In genomic region chr2:204126705-204127104, GRCh38 we compare ENCODE assay signal across 36 cellular contexts.
"Had no signal": no experiment of that assay in that cellular context is flagged by ENCODE, and none has a peak within 500 bp of the region (broad histone marks: within the 10 kb centered on the region; RNA-seq: fewer than 3 reads in every experiment).

No MANE protein-coding gene starts in this region.

- DNase-seq: activated effector memory CD4-positive, alpha-beta T cell treated with anti-CD3 and anti-CD28 coated beads, Interleukin-2, amount 50 U/mL, for 16 hours; activated effector memory CD4-positive, alpha-beta T cell treated with Interleukin-2 at 50 U/mL for 16 hours; activated gamma-delta T cell; activated gamma-delta T cell treated with Interleukin-2 at 50 U/mL for 16 hours; activated naive CD4-positive, alpha-beta T cell; activated naive CD4-positive, alpha-beta T cell treated with anti-CD3 and anti-CD28 coated beads, Interleukin-2, amount 10 ng/mL, durations not matched to agents 7 days and 5 days; activated naive CD4-positive, alpha-beta T cell treated with Interleukin-2 at 50 U/mL for 16 hours; activated naive CD8-positive, alpha-beta T cell treated with anti-CD3 and anti-CD28 coated beads for 36 hours; activated naive CD8-positive, alpha-beta T cell treated with anti-CD3 and anti-CD28 coated beads, Interleukin-2, amount 10 ng/mL, durations not matched to agents 7 days and 5 days; activated naive CD8-positive, alpha-beta T cell treated with anti-CD3 and anti-CD28 coated beads, Interleukin-2, amount 50 U/mL, for 24 hours; activated T-cell treated with anti-CD3 and anti-CD28 coated beads, Interleukin-2, amount 50 U/mL, for 1 hour; activated T-cell treated with anti-CD3 and anti-CD28 coated beads, Interleukin-2, amount 50 U/mL, for 24 hours; activated T-cell treated with anti-CD3 and anti-CD28 coated beads, Interleukin-2, amount 50 U/mL, for 4 hours; activated T-cell treated with anti-CD3 and anti-CD28 coated beads, Interleukin-2, amount 50 U/mL, for 48 hours; activated T-cell treated with anti-CD3 and anti-CD28 coated beads, Interleukin-2, amount 50 U/mL, for 72 hours; adrenal gland; amniotic stem cell; amygdala; anterior cingulate cortex; aorta; body of pancreas; brain microvascular endothelial cell; caudate nucleus; central memory CD4-positive, alpha-beta T cell; cerebellar nuclear complex had no signal

- H3K9me3 Mint-ChIP-seq: activated naive CD4-positive, alpha-beta T cell treated with anti-CD3 and anti-CD28 coated beads, Interleukin-2, amount 10 ng/mL, durations not matched to agents 7 days and 5 days; activated naive CD4-positive, alpha-beta T cell treated with anti-CD3 and anti-CD28 coated beads, Interleukin-2, amount 50 U/mL, for 24 hours; activated naive CD4-positive, alpha-beta T cell treated with anti-CD3 and anti-CD28 coated beads, Interleukin-2, amount 50 U/mL, for 72 hours; activated naive CD8-positive, alpha-beta T cell treated with anti-CD3 and anti-CD28 coated beads for 36 hours; activated naive CD8-positive, alpha-beta T cell treated with anti-CD3 and anti-CD28 coated beads, Interleukin-2, amount 10 ng/mL, durations not matched to agents 7 days and 5 days; activated naive CD8-positive, alpha-beta T cell treated with anti-CD3 and anti-CD28 coated beads, Interleukin-2, amount 50 U/mL, for 24 hours; activated T-cell treated with anti-CD3 and anti-CD28 coated beads, Interleukin-2, amount 50 U/mL, for 24 hours; activated T-cell treated with anti-CD3 and anti-CD28 coated beads, Interleukin-2, amount 50 U/mL, for 4 hours; activated T-cell treated with anti-CD3 and anti-CD28 coated beads, Interleukin-2, amount 50 U/mL, for 72 hours; activated T-helper 17 cell treated with anti-CD3 and anti-CD28 coated beads, Interleukin-2, amount 50 U/mL, for 72 hours; activated T-helper 2 cell treated with anti-CD3 and anti-CD28 coated beads, Interferon-gamma antibody, Interleukin-2, Interleukin-4, amounts not matched to agents 10 μg/mL and 5 μg/mL and 100 μg/mL, durations not matched to agents 14 hours and 24 hours and 36 hours; central memory CD8-positive, alpha-beta T cell had no signal

- H3K4me1 Mint-ChIP-seq: activated naive CD4-positive, alpha-beta T cell treated with anti-CD3 and anti-CD28 coated beads, Interleukin-2, amount 10 ng/mL, durations not matched to agents 7 days and 5 days; activated naive CD4-positive, alpha-beta T cell treated with anti-CD3 and anti-CD28 coated beads, Interleukin-2, amount 50 U/mL, for 24 hours; activated naive CD8-positive, alpha-beta T cell treated with anti-CD3 and anti-CD28 coated beads for 36 hours; activated naive CD8-positive, alpha-beta T cell treated with anti-CD3 and anti-CD28 coated beads, Interleukin-2, amount 10 ng/mL, durations not matched to agents 7 days and 5 days; activated naive CD8-positive, alpha-beta T cell treated with anti-CD3 and anti-CD28 coated beads, Interleukin-2, amount 50 U/mL, for 24 hours; central memory CD8-positive, alpha-beta T cell had no signal

- H3K4me1 ChIP-seq: adrenal gland, ascending aorta, body of pancreas, breast epithelium had no signal

- H3K9me3 ChIP-seq: adrenal gland, ascending aorta, body of pancreas, breast epithelium had no signal

- H3K36me3 ChIP-seq: adrenal gland, ascending aorta, brain microvascular endothelial cell, breast epithelium, cardiac muscle cell had no signal

- H3K4me3 Mint-ChIP-seq: activated naive CD4-positive, alpha-beta T cell treated with anti-CD3 and anti-CD28 coated beads, Interleukin-2, amount 10 ng/mL, durations not matched to agents 7 days and 5 days; activated naive CD4-positive, alpha-beta T cell treated with anti-CD3 and anti-CD28 coated beads, Interleukin-2, amount 50 U/mL, for 24 hours; activated naive CD8-positive, alpha-beta T cell; activated naive CD8-positive, alpha-beta T cell treated with anti-CD3 and anti-CD28 coated beads for 36 hours; activated naive CD8-positive, alpha-beta T cell treated with anti-CD3 and anti-CD28 coated beads, Interleukin-2, amount 10 ng/mL, durations not matched to agents 7 days and 5 days; activated naive CD8-positive, alpha-beta T cell treated with anti-CD3 and anti-CD28 coated beads, Interleukin-2, amount 50 U/mL, for 24 hours; activated T-cell treated with anti-CD3 and anti-CD28 coated beads, Interleukin-2, amount 50 U/mL, for 24 hours; activated T-cell treated with anti-CD3 and anti-CD28 coated beads, Interleukin-2, amount 50 U/mL, for 4 hours; activated T-cell treated with anti-CD3 and anti-CD28 coated beads, Interleukin-2, amount 50 U/mL, for 72 hours; activated T-helper 1 cell treated with anti-CD3 and anti-CD28 coated beads, Interleukin-12 subunit alpha, Interleukin-12 subunit beta, Interleukin-2, Interleukin-4 antibody, amounts not matched to agents 30 ng/mL and 10 ng/mL and 1 ng/mL, durations not matched to agents 14 hours and 24 hours and 36 hours; activated T-helper 17 cell treated with anti-CD3 and anti-CD28 coated beads, Interleukin-2, amount 50 U/mL, for 72 hours; brain; central memory CD8-positive, alpha-beta T cell had no signal

- H3K27me3 ChIP-seq: ascending aorta, body of pancreas, brain microvascular endothelial cell, breast epithelium, cardiac muscle cell had no signal

- H3K4me3 ChIP-seq: adrenal gland, ascending aorta, body of pancreas, breast epithelium, cardiac muscle cell had no signal

- H3K27ac ChIP-seq: adrenal gland, ascending aorta, body of pancreas, brain microvascular endothelial cell, breast epithelium, cardiac muscle cell had no signal

- H3K36me3 Mint-ChIP-seq: activated naive CD4-positive, alpha-beta T cell treated with anti-CD3 and anti-CD28 coated beads, Interleukin-2, amount 10 ng/mL, durations not matched to agents 7 days and 5 days; activated naive CD4-positive, alpha-beta T cell treated with anti-CD3 and anti-CD28 coated beads, Interleukin-2, amount 50 U/mL, for 24 hours; activated naive CD4-positive, alpha-beta T cell treated with anti-CD3 and anti-CD28 coated beads, Interleukin-2, amount 50 U/mL, for 72 hours; activated naive CD8-positive, alpha-beta T cell; activated naive CD8-positive, alpha-beta T cell treated with anti-CD3 and anti-CD28 coated beads for 36 hours; activated naive CD8-positive, alpha-beta T cell treated with anti-CD3 and anti-CD28 coated beads, Interleukin-2, amount 10 ng/mL, durations not matched to agents 7 days and 5 days; brain had no signal

- H3K27me3 Mint-ChIP-seq: activated naive CD8-positive, alpha-beta T cell had no signal

- H3K27ac Mint-ChIP-seq: activated naive CD4-positive, alpha-beta T cell treated with anti-CD3 and anti-CD28 coated beads, Interleukin-2, amount 10 ng/mL, durations not matched to agents 7 days and 5 days; activated naive CD4-positive, alpha-beta T cell treated with anti-CD3 and anti-CD28 coated beads, Interleukin-2, amount 50 U/mL, for 24 hours; activated naive CD4-positive, alpha-beta T cell treated with anti-CD3 and anti-CD28 coated beads, Interleukin-2, amount 50 U/mL, for 72 hours; activated naive CD8-positive, alpha-beta T cell; activated naive CD8-positive, alpha-beta T cell treated with anti-CD3 and anti-CD28 coated beads for 36 hours; activated naive CD8-positive, alpha-beta T cell treated with anti-CD3 and anti-CD28 coated beads, Interleukin-2, amount 10 ng/mL, durations not matched to agents 7 days and 5 days; activated naive CD8-positive, alpha-beta T cell treated with anti-CD3 and anti-CD28 coated beads, Interleukin-2, amount 50 U/mL, for 24 hours; activated T-cell treated with anti-CD3 and anti-CD28 coated beads, Interleukin-2, amount 50 U/mL, for 24 hours; activated T-cell treated with anti-CD3 and anti-CD28 coated beads, Interleukin-2, amount 50 U/mL, for 72 hours; activated T-helper 1 cell treated with anti-CD3 and anti-CD28 coated beads, Interleukin-12 subunit alpha, Interleukin-12 subunit beta, Interleukin-2, Interleukin-4 antibody, amounts not matched to agents 30 ng/mL and 10 ng/mL and 1 ng/mL, durations not matched to agents 14 hours and 24 hours and 36 hours; activated T-helper 17 cell treated with anti-CD3 and anti-CD28 coated beads, Interleukin-2, amount 50 U/mL, for 72 hours; activated T-helper 2 cell treated with anti-CD3 and anti-CD28 coated beads, Interferon-gamma antibody, Interleukin-2, Interleukin-4, amounts not matched to agents 10 μg/mL and 5 μg/mL and 100 μg/mL, durations not matched to agents 14 hours and 24 hours and 36 hours; brain had no signal
